In the genomic region with DNA sequence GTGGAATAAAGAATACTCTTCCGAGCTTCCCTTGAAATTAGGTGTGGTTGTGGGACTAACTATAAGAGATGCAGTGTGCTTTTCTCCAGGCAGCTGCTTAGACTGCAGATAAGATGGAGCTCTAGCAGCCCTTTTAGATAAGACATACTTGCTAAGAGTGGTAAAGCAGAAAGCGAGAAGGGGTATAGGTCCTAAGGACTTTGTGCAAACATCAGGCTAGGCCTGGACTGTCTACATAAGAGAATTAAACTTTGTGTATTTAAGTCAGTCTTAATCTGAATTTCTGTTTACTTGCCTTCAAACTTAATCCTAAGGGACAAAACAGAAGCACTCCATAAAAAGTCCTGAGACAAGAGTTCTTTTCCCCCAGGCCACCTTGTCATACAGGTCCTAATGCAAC, we compare ENCODE assay signal across 23 cellular contexts.
DNase-seq lines count a peak whose midpoint lies in the region; ATAC-seq and TF ChIP-seq lines count a peak whose summit lies in the region.
"Had no signal": no experiment of that assay in that cellular context is flagged by ENCODE, and none has a peak within 500 bp of the region (broad histone marks: within the 10 kb centered on the region; RNA-seq: fewer than 3 reads in every experiment).

No MANE protein-coding gene starts in this region.

- H3K9me3 Mint-ChIP-seq in Caco-2 (ENCODE audit: unreplicated experiment), result no peaks in the 10 kb centered on the region
- peaks cover 20% of the 10 kb centered on the region for H3K9me3 Mint-ChIP-seq in endodermal cell
- H3K9me3 Mint-ChIP-seq in memory B cell, result peaks cover 3% of the 10 kb centered on the region

- H3K27ac ChIP-seq in endodermal cell (ENCODE audit: low read depth, low read length), result no peak overlapping the region
- H3K27ac ChIP-seq: 22Rv1; A549; BLaER1 treated with 17β-estradiol and CSF1 and Interleukin-3, amounts not matched to agents 10 nM and 100 nM; C4-2B had no signal

- H3K4me1 ChIP-seq in Caco-2 (peaks cover 17% of the 10 kb centered on the region; the same call in 1 of the 2 replicates), endodermal cell (ENCODE audit: control insufficient read depth, insufficient read depth, low read length) (peaks cover 7% of the 10 kb centered on the region)
- H3K4me1 ChIP-seq: A549; BLaER1 treated with 17β-estradiol and CSF1 and Interleukin-3, amounts not matched to agents 10 nM and 100 nM had no signal

- H3K4me3 Mint-ChIP-seq in Caco-2 (ENCODE audit: unreplicated experiment) (no peak overlapping the region), endodermal cell (no peak overlapping the region), memory B cell (no peak overlapping the region)
- H3K4me3 Mint-ChIP-seq: B cell; CD4-positive, alpha-beta T cell; CD8-positive, alpha-beta T cell had no signal

- 83 to 90% methylated on average over 1 to 2 of the region's 2 CpGs for WGBS in endodermal cell (ENCODE audit: insufficient coverage in 1 of 2, insufficient read length in 1 of 2), 2 experiments

- ATAC-seq in memory B cell (ENCODE audit: low read depth), result no peak
- ATAC-seq: A549; CD8-positive, alpha-beta T cell; GM12878 had no signal

- H3K36me3 Mint-ChIP-seq in Caco-2 (ENCODE audit: insufficient read depth, unreplicated experiment) (no peaks in the 10 kb centered on the region), endodermal cell (ENCODE audit: low read depth) (peaks cover 13% of the 10 kb centered on the region), memory B cell (peaks cover 14% of the 10 kb centered on the region)

- intact Hi-C loops in Caco-2 (cut with micrococcal nuclease; ENCODE audit: unreplicated experiment), result loop anchor here (5.0 kb wide), 1 partner anchor 261 kb away; a partner anchor contains a TSS

- DNase-seq in NCI-H82 (lab: John Stamatoyannopoulos, UW), result peak; percentile 25
- no peak for DNase-seq in NCI-H82 treated with DMSO at 0.1 percent for 48 hours (lab: John Stamatoyannopoulos, UW; ENCODE audit: unreplicated experiment)
- peak; percentile 60 to 62 for DNase-seq in Caco-2
- DNase-seq in endodermal cell, result no peak
- DNase-seq in memory B cell (ENCODE audit: low spot score in 2 of 2), result no peak
- DNase-seq in glomerular visceral epithelial cell (ENCODE audit: extremely low spot score), result no peak
- DNase-seq in occipital lobe (lab: John Stamatoyannopoulos, UW), result no peak
- DNase-seq: AML-193; CD4-positive, alpha-beta T cell; CD8-positive, alpha-beta T cell; DMS 273 treated with DMSO at 0.1 percent for 48 hours; DMS153; DMS53; DMS79; DND-41; EL; GDM1 had no signal

- no peak overlapping the region for H3K9ac ChIP-seq in endodermal cell (ENCODE audit: extremely low read depth, low read length, poor library complexity, severe bottlenecking)
- H3K9ac ChIP-seq: BLaER1 treated with 17β-estradiol and CSF1 and Interleukin-3, amounts not matched to agents 10 nM and 100 nM had no signal

- no peaks in the 10 kb centered on the region for H3K27me3 ChIP-seq in Caco-2 (replicated peaks; ENCODE audit: control insufficient read depth, insufficient read depth, low read length)
- no peaks in the 10 kb centered on the region for H3K27me3 ChIP-seq in endodermal cell (ENCODE audit: control insufficient read depth, insufficient read depth, low read length, poor library complexity, severe bottlenecking)
- H3K27me3 ChIP-seq: BLaER1 treated with 17β-estradiol and CSF1 and Interleukin-3, amounts not matched to agents 10 nM and 100 nM had no signal

- no peak for TF ChIP-seq CTCF in Caco-2 (IDR thresholded peaks at IDR 0.05; ENCODE audit: insufficient read depth in 1 of 2, low read depth in 1 of 2, low read length in 1 of 2, severe bottlenecking in 1 of 2, unreplicated experiment in 1 of 2)
- TF ChIP-seq CTCF in endodermal cell (conservative IDR thresholded peaks at IDR 0.05), result no peak

- H3K4me1 Mint-ChIP-seq in Caco-2 (ENCODE audit: low read depth, unreplicated experiment) (peaks cover 15% of the 10 kb centered on the region), endodermal cell (peaks cover 14% of the 10 kb centered on the region), memory B cell (no peaks in the 10 kb centered on the region)
- H3K4me1 Mint-ChIP-seq: B cell had no signal

- H3K27me3 Mint-ChIP-seq in Caco-2 (ENCODE audit: insufficient read depth, unreplicated experiment) (no peaks in the 10 kb centered on the region), endodermal cell (ENCODE audit: insufficient read depth) (no peaks in the 10 kb centered on the region), memory B cell (no peaks in the 10 kb centered on the region)
- H3K27me3 Mint-ChIP-seq: B cell; CD4-positive, alpha-beta T cell had no signal

- H3K4me3 ChIP-seq in Caco-2 (ENCODE audit: low read depth, low read length) (no peak overlapping the region), endodermal cell (ENCODE audit: low read length) (peak overlapping the region; percentile 13)
- H3K4me3 ChIP-seq: A549; BLaER1 treated with 17β-estradiol and CSF1 and Interleukin-3, amounts not matched to agents 10 nM and 100 nM; GM12878 had no signal

- H3K36me3 ChIP-seq in Caco-2 (ENCODE audit: control insufficient read depth, insufficient read depth, low read length) (no peaks in the 10 kb centered on the region), endodermal cell (ENCODE audit: control insufficient read depth, insufficient read depth, low read length) (no peaks in the 10 kb centered on the region)

- peaks cover 4% of the 10 kb centered on the region for H3K9me3 ChIP-seq in Caco-2
- peaks cover 25% of the 10 kb centered on the region for H3K9me3 ChIP-seq in endodermal cell (ENCODE audit: control insufficient read depth, low read length)
- H3K9me3 ChIP-seq: A549 had no signal

- CTCF ChIA-PET in Caco-2 (lab: Charles Lee), result interaction anchor here (1.0 kb wide), 1 partner anchor 224 kb away, joined by 3 read pairs; a partner anchor contains a TSS

- H3K27ac Mint-ChIP-seq in Caco-2 (ENCODE audit: unreplicated experiment) (no peak overlapping the region), endodermal cell (no peak overlapping the region), memory B cell (peak overlapping the region; percentile 21)
- H3K27ac Mint-ChIP-seq: B cell; CD4-positive, alpha-beta T cell; CD8-positive, alpha-beta T cell had no signal

- POLR2A ChIA-PET in Caco-2 (lab: Charles Lee), result no interaction called here

- no TSS peak for BruUV-seq in Caco-2 (replicated peaks; lab: Mats Ljungman, UMichigan)

Comparison
In these comparisons a context has a peak if more than half of its experiments do, and no peak if none do; other contexts are left out.
1. DNase-seq: peak in NCI-H82 (single experiment) and Caco-2 (2 of 2); none in NCI-H82 treated with DMSO at 0.1 percent for 48 hours (single experiment), endodermal cell (single experiment), memory B cell (0 of 2), glomerular visceral epithelial cell (single experiment) and occipital lobe (single experiment).